Comparison of ENCODE assay signal across 16 cellular contexts in the genomic region with DNA sequence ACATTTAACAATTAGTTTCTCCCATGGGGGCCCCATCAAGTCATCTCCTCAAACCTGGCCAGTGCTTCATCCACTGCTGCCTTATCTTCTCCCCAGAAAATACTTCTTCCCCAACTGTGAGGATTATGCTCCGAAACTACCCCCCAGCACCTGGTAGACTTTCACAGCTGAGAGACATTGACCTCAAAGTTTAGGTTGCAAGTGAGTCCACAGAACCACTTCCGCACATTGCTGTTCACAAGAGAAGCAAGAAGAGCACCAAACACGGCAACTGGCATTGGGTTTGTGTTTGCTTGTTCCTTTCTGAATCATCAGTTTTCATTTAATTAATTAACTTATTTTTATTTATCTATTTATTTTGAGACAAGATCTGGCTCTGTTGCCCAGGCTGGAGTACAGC. TPM values are rescaled to one million over a fixed set of nuclear protein-coding genes. Genes with fewer than 3 reads are reported as not detected.
A peak's percentile ranks its signal among the peaks of the same experiment; 100 is the strongest.
DNase-seq lines count a peak whose midpoint lies in the region; ATAC-seq lines count a peak whose summit lies in the region.
"Had no signal": no experiment of that assay in that cellular context is flagged by ENCODE, and none has a peak within 500 bp of the region (broad histone marks: within the 10 kb centered on the region; RNA-seq: fewer than 3 reads in every experiment).

No MANE protein-coding gene starts in this region.

- peak overlapping the region; percentile 85 for H3K27ac Mint-ChIP-seq in activated naive CD4-positive, alpha-beta T cell treated with anti-CD3 and anti-CD28 coated beads, Interleukin-2, amount 10 ng/mL, durations not matched to agents 7 days and 5 days
- H3K27ac Mint-ChIP-seq in T-helper 17 cell = peak overlapping the region; percentile 59
- H3K27ac Mint-ChIP-seq in effector memory CD8-positive, alpha-beta T cell = peak overlapping the region; percentile 54 to 85

- 81% methylated on average over 3 of the region's 3 CpGs for WGBS in thymus

- DNase-seq in activated naive CD4-positive, alpha-beta T cell treated with anti-CD3 and anti-CD28 coated beads, Interleukin-2, amount 10 ng/mL, durations not matched to agents 7 days and 5 days = peak; percentile 42
- DNase-seq in activated naive CD4-positive, alpha-beta T cell treated with Interleukin-2 at 50 U/mL for 16 hours = no peak
- DNase-seq in T-helper 17 cell = no peak
- peak; percentile 19 to 29 (median 27) for DNase-seq in effector memory CD8-positive, alpha-beta T cell
- DNase-seq in Ammon's horn (ENCODE audit: low spot score) = no peak
- DNase-seq in left lobe of liver (ENCODE audit: low spot score) = no peak
- DNase-seq: activated CD8-positive, alpha-beta memory T cell treated with anti-CD3 and anti-CD28 coated beads, Interleukin-2, amount 50 U/mL, for 48 hours; MG63; NCI-H1694; right cardiac atrium; RPMI8226; SW 1271 had no signal

- H3K4me3 Mint-ChIP-seq in activated naive CD4-positive, alpha-beta T cell treated with anti-CD3 and anti-CD28 coated beads, Interleukin-2, amount 10 ng/mL, durations not matched to agents 7 days and 5 days = peak overlapping the region; percentile 70
- peak overlapping the region; percentile 87 for H3K4me3 Mint-ChIP-seq in T-helper 17 cell
- H3K4me3 Mint-ChIP-seq in effector memory CD8-positive, alpha-beta T cell = peak overlapping the region; percentile 83 to 85

- CTCF ChIA-PET in activated naive CD4-positive, alpha-beta T cell treated with anti-CD3 and anti-CD28 coated beads, Interleukin-2, amount 10 ng/mL, durations not matched to agents 7 days and 5 days (lab: Charles Lee) = interaction anchor here (1.0 to 5.3 kb wide), 4 partner anchors 41 to 249 kb away, joined by 3 to 70 read pairs (median 25); no protein-coding TSS in a partner anchor

- ATAC-seq in T-helper 17 cell (peak; percentile 29), left lobe of liver (no peak), GM21360 (IDR thresholded peaks at IDR 0.05; ENCODE audit: unreplicated experiment) (no peak)
- peak; percentile 64 for ATAC-seq in effector memory CD8-positive, alpha-beta T cell (replicated peaks)
- ATAC-seq: right cardiac atrium had no signal

- H3K9me3 Mint-ChIP-seq in activated naive CD4-positive, alpha-beta T cell treated with anti-CD3 and anti-CD28 coated beads, Interleukin-2, amount 10 ng/mL, durations not matched to agents 7 days and 5 days = no peaks in the 10 kb centered on the region
- H3K9me3 Mint-ChIP-seq in effector memory CD8-positive, alpha-beta T cell = no peaks in the 10 kb centered on the region

- H3K9me3 ChIP-seq in T-helper 17 cell (ENCODE audit: control insufficient read depth, low read length, poor library complexity, severe bottlenecking) = no peaks in the 10 kb centered on the region
- no peaks in the 10 kb centered on the region for H3K9me3 ChIP-seq in thymus (ENCODE audit: control insufficient read depth)
- H3K9me3 ChIP-seq: MG63, vagina had no signal

- H3K27ac ChIP-seq in thymus (ENCODE audit: low read depth) = peak overlapping the region; percentile 88
- H3K27ac ChIP-seq: vagina had no signal

- peak overlapping the region; percentile 55 for H3K4me3 ChIP-seq in thymus (ENCODE audit: low read length)
- H3K4me3 ChIP-seq: MG63, vagina had no signal

- no peaks in the 10 kb centered on the region for H3K36me3 ChIP-seq in thymus (ENCODE audit: control insufficient read depth, insufficient read depth)
- H3K36me3 ChIP-seq: MG63, vagina had no signal

- H3K36me3 Mint-ChIP-seq in activated naive CD4-positive, alpha-beta T cell treated with anti-CD3 and anti-CD28 coated beads, Interleukin-2, amount 10 ng/mL, durations not matched to agents 7 days and 5 days = no peaks in the 10 kb centered on the region
- H3K36me3 Mint-ChIP-seq in T-helper 17 cell (ENCODE audit: low read depth) = no peaks in the 10 kb centered on the region
- peaks cover 2% of the 10 kb centered on the region for H3K36me3 Mint-ChIP-seq in effector memory CD8-positive, alpha-beta T cell (ENCODE audit: insufficient read depth)

- H3K4me1 ChIP-seq in thymus (ENCODE audit: control insufficient read depth, insufficient read depth, low read length) = peaks cover 14% of the 10 kb centered on the region

- no peaks in the 10 kb centered on the region for H3K27me3 ChIP-seq in thymus (ENCODE audit: control insufficient read depth, insufficient read depth)
- H3K27me3 ChIP-seq: MG63, vagina had no signal

- H3K4me1 Mint-ChIP-seq in activated naive CD4-positive, alpha-beta T cell treated with anti-CD3 and anti-CD28 coated beads, Interleukin-2, amount 10 ng/mL, durations not matched to agents 7 days and 5 days = peaks cover 29% of the 10 kb centered on the region
- peaks cover 18% of the 10 kb centered on the region for H3K4me1 Mint-ChIP-seq in T-helper 17 cell
- peaks cover 14 to 15% of the 10 kb centered on the region in 2 donors for H3K4me1 Mint-ChIP-seq in effector memory CD8-positive, alpha-beta T cell (ENCODE audit: low read depth in 2 of 2)

- peaks cover 31% of the 10 kb centered on the region for H3K27me3 Mint-ChIP-seq in activated naive CD4-positive, alpha-beta T cell treated with anti-CD3 and anti-CD28 coated beads, Interleukin-2, amount 10 ng/mL, durations not matched to agents 7 days and 5 days
- H3K27me3 Mint-ChIP-seq in T-helper 17 cell = peaks cover 8% of the 10 kb centered on the region
- H3K27me3 Mint-ChIP-seq in effector memory CD8-positive, alpha-beta T cell = peaks cover 9 to 14% of the 10 kb centered on the region in 2 donors

RNA-seq across cellular contexts. Expression of a gene that starts 6.1 kb away (rescaled TPM):
- not detected for total RNA-seq in T-helper 17 cell
- 0.39 TPM for polyA plus RNA-seq in thymus
- 2.3 TPM for total RNA-seq in left lobe of liver
- total RNA-seq: omental fat pad, vagina had no signal

RNA-seq across cellular contexts. Expression of a gene that starts 48.9 kb away (rescaled TPM):
- 10 to 100 TPM; 70.1 to 71.5 TPM for total RNA-seq in T-helper 17 cell
- 37.0 TPM for polyA plus RNA-seq in thymus
- 12.8 TPM for total RNA-seq in left lobe of liver

Comparison
In these comparisons a context has a peak if more than half of its experiments do, and no peak if none do; other contexts are left out.
1. DNase-seq: peak in activated naive CD4-positive, alpha-beta T cell treated with anti-CD3 and anti-CD28 coated beads, Interleukin-2, amount 10 ng/mL, durations not matched to agents 7 days and 5 days (single experiment) and effector memory CD8-positive, alpha-beta T cell (3 of 3); none in activated naive CD4-positive, alpha-beta T cell treated with Interleukin-2 at 50 U/mL for 16 hours (single experiment), T-helper 17 cell (0 of 3), Ammon's horn (single experiment) and left lobe of liver (single experiment).
2. ATAC-seq: peak in T-helper 17 cell (single experiment) and effector memory CD8-positive, alpha-beta T cell (single experiment); none in left lobe of liver (single experiment) and GM21360 (single experiment).
3. Peak in every context shown above with its lines, with median percentiles within 50 percentile points of each other: H3K27ac Mint-ChIP-seq and H3K4me3 Mint-ChIP-seq.